Comparison of ENCODE assay signal across 26 cellular contexts in genomic region chr10:78524941-78525340, GRCh38.
DNase-seq lines count a peak whose midpoint lies in the region; ATAC-seq, FAIRE-seq and TF ChIP-seq lines count a peak whose summit lies in the region.
"Had no signal": no experiment of that assay in that cellular context is flagged by ENCODE, and none has a peak within 500 bp of the region (broad histone marks: within the 10 kb centered on the region; RNA-seq: fewer than 3 reads in every experiment).

No MANE protein-coding gene starts in this region.

- H3K9me3 ChIP-seq in K562 (replicated peaks; ENCODE audit: control insufficient read depth, insufficient read depth, low read depth, low read length) (no peaks in the 10 kb centered on the region), osteoblast (ENCODE audit: low read depth, low read length) (no peaks in the 10 kb centered on the region), trophoblast cell (ENCODE audit: insufficient read depth, low read depth, low read length) (no peaks in the 10 kb centered on the region)
- H3K9me3 ChIP-seq: left ventricle myocardium inferior, SJSA1, thoracic aorta had no signal

- H3K4me2 ChIP-seq in K562 (ENCODE audit: insufficient read depth, low read length), result no peak overlapping the region
- no peak overlapping the region for H3K4me2 ChIP-seq in osteoblast (ENCODE audit: insufficient read depth, low read length)
- no peak overlapping the region for H3K4me2 ChIP-seq in trophoblast cell (ENCODE audit: low read length)

- H3K4me1 ChIP-seq in K562 (replicated peaks in 1 of 2; ENCODE audit: control insufficient read depth in 2 of 2, insufficient read depth in 2 of 2, low read length in 2 of 2), result no peaks in the 10 kb centered on the region
- peaks cover 5% of the 10 kb centered on the region for H3K4me1 ChIP-seq in osteoblast (ENCODE audit: insufficient read depth, low read length)
- H3K4me1 ChIP-seq in trophoblast cell (ENCODE audit: control insufficient read depth in 1 of 2, insufficient read depth in 2 of 2, low read length in 2 of 2), result peaks cover 3 to 14% of the 10 kb centered on the region in 2 experiments
- H3K4me1 ChIP-seq: left ventricle myocardium inferior, SJSA1 had no signal

- ATAC-seq in K562, result no peak
- ATAC-seq in activated CD8-positive, alpha-beta T cell treated with anti-CD3 and anti-CD28 coated beads, Interleukin-2, amount 10 ng/mL, durations not matched to agents 7 days and 5 days, result no peak
- ATAC-seq: PC-3 had no signal

- H2BK12ac ChIP-seq in trophoblast cell (ENCODE audit: low read length), result no peak overlapping the region

- no TSS peak for BruUV-seq in K562 (replicated peaks; lab: Mats Ljungman, UMichigan)

- FAIRE-seq in K562 (lab: Jason Lieb, UNC), result no peak
- FAIRE-seq: endothelial cell of umbilical vein had no signal

- H3K27me3 Mint-ChIP-seq in activated CD8-positive, alpha-beta T cell treated with anti-CD3 and anti-CD28 coated beads, Interleukin-2, amount 10 ng/mL, durations not matched to agents 7 days and 5 days (ENCODE audit: low read depth), result peaks cover 5% of the 10 kb centered on the region
- H3K27me3 Mint-ChIP-seq: CD4-positive, alpha-beta T cell had no signal

- in situ Hi-C loops in K562 (cut with MboI), result no loop called here

- H3K36me3 ChIP-seq in K562 (ENCODE audit: control insufficient read depth, insufficient read depth, low read length) (no peaks in the 10 kb centered on the region), osteoblast (ENCODE audit: insufficient read depth, low read length) (no peaks in the 10 kb centered on the region), trophoblast cell (ENCODE audit: control insufficient read depth in 1 of 2, insufficient read depth in 2 of 2, low read length in 2 of 2) (no peaks in the 10 kb centered on the region)
- H3K36me3 ChIP-seq: cardiac muscle cell, left ventricle myocardium inferior, SJSA1, thoracic aorta had no signal

- H3K79me2 ChIP-seq in K562 (ENCODE audit: control insufficient read depth, insufficient read depth, low read length), result no peaks in the 10 kb centered on the region
- no peaks in the 10 kb centered on the region for H3K79me2 ChIP-seq in osteoblast (ENCODE audit: insufficient read depth, low read length)
- H3K79me2 ChIP-seq in trophoblast cell (ENCODE audit: control insufficient read depth, insufficient read depth, low read length, poor library complexity), result no peaks in the 10 kb centered on the region

- CTCF ChIA-PET in K562 (lab: Yijun Ruan, JAX; ENCODE audit: low intra/inter-chr PET ratio), result no interaction called here
- CTCF ChIA-PET in activated CD8-positive, alpha-beta T cell treated with anti-CD3 and anti-CD28 coated beads, Interleukin-2, amount 10 ng/mL, durations not matched to agents 7 days and 5 days (lab: Charles Lee), result no interaction called here

- no peak overlapping the region for H3K4me3 Mint-ChIP-seq in activated CD8-positive, alpha-beta T cell treated with anti-CD3 and anti-CD28 coated beads, Interleukin-2, amount 10 ng/mL, durations not matched to agents 7 days and 5 days
- H3K4me3 Mint-ChIP-seq: CD4-positive, alpha-beta T cell had no signal

- no peak for TF ChIP-seq RAD21 in K562 (CRISPR knock-in tag; conservative IDR thresholded peaks at IDR 0.05 in 1 of 2, IDR thresholded peaks at IDR 0.05 in 1 of 2)

- H2AFZ ChIP-seq in K562 (ENCODE audit: low read depth, low read length) (no peak overlapping the region), osteoblast (ENCODE audit: low read length) (no peak overlapping the region), trophoblast cell (ENCODE audit: insufficient read depth, low read length, poor library complexity) (no peak overlapping the region)

- no peak overlapping the region for H3K23ac ChIP-seq in trophoblast cell (ENCODE audit: low read length)

- no peak overlapping the region for H4K91ac ChIP-seq in trophoblast cell (ENCODE audit: low read depth, low read length)

- no peak overlapping the region for H2AK5ac ChIP-seq in trophoblast cell (ENCODE audit: low read length)

- no peak overlapping the region for H3K9ac ChIP-seq in K562 (ENCODE audit: insufficient read depth in 1 of 2, low read depth in 2 of 2, low read length in 2 of 2)
- H3K9ac ChIP-seq in trophoblast cell (ENCODE audit: low read length), result no peak overlapping the region

- no peaks in the 10 kb centered on the region for H3K9me3 Mint-ChIP-seq in activated CD8-positive, alpha-beta T cell treated with anti-CD3 and anti-CD28 coated beads, Interleukin-2, amount 10 ng/mL, durations not matched to agents 7 days and 5 days (ENCODE audit: insufficient read depth)
- H3K9me3 Mint-ChIP-seq: CD4-positive, alpha-beta T cell had no signal

- H3K27me3 ChIP-seq in K562 (ENCODE audit: control insufficient read depth in 2 of 2, insufficient read depth in 2 of 2, low read length in 2 of 2) (peaks cover 0 to 8% of the 10 kb centered on the region in 2 experiments; a peak in 3 of 5 replicates), osteoblast (ENCODE audit: insufficient read depth, low read length) (no peaks in the 10 kb centered on the region), trophoblast cell (ENCODE audit: insufficient read depth, low read length) (no peaks in the 10 kb centered on the region)
- H3K27me3 ChIP-seq: cardiac muscle cell, SJSA1 had no signal

- no peak for TF ChIP-seq CTCF in K562 (IDR thresholded peaks at IDR 0.05 in 2 of 3, conservative IDR thresholded peaks at IDR 0.05 in 1 of 3; ENCODE audit: insufficient read depth in 2 of 3, low read depth in 1 of 3, low read length in 3 of 3)
- TF ChIP-seq CTCF in osteoblast (IDR thresholded peaks at IDR 0.05; ENCODE audit: extremely low read depth, low read depth, low read length), result no peak

- intact Hi-C loops in K562 (cut with micrococcal nuclease), result no loop called here

- no peak overlapping the region for H3K14ac ChIP-seq in trophoblast cell (ENCODE audit: low read length)

- no peak overlapping the region for H3K18ac ChIP-seq in trophoblast cell (ENCODE audit: low read length)

- no peak overlapping the region for H3K27ac Mint-ChIP-seq in activated CD8-positive, alpha-beta T cell treated with anti-CD3 and anti-CD28 coated beads, Interleukin-2, amount 10 ng/mL, durations not matched to agents 7 days and 5 days
- H3K27ac Mint-ChIP-seq: CD4-positive, alpha-beta T cell; progenitor cell of endocrine pancreas had no signal

- H4K20me1 ChIP-seq in K562 (replicated peaks; ENCODE audit: control insufficient read depth, insufficient read depth, low read length), result no peaks in the 10 kb centered on the region
- H4K20me1 ChIP-seq in osteoblast (ENCODE audit: insufficient read depth, low read length), result no peaks in the 10 kb centered on the region

- TF ChIP-seq POLR2A in K562 (conservative IDR thresholded peaks at IDR 0.05), result no peak

- H2BK5ac ChIP-seq in trophoblast cell (ENCODE audit: low read depth, low read length, poor library complexity), result no peak overlapping the region

- POLR2A ChIA-PET in K562 (lab: Yijun Ruan, JAX), result interaction anchor here (0.6 to 1.1 kb wide), 3 partner anchors 11 to 264 kb away, joined by 3 to 5 read pairs (median 3); no protein-coding TSS in a partner anchor
- POLR2A ChIA-PET in activated CD8-positive, alpha-beta T cell treated with anti-CD3 and anti-CD28 coated beads, Interleukin-2, amount 10 ng/mL, durations not matched to agents 7 days and 5 days (lab: Charles Lee), result no interaction called here

- peaks cover 2% of the 10 kb centered on the region for H3K79me1 ChIP-seq in trophoblast cell (ENCODE audit: low read length)

- peak; percentile 79 for DNase-seq in DMS153 (lab: John Stamatoyannopoulos, UW)
- DNase-seq in NCI-H1105 treated with DMSO at 0.1 percent for 48 hours (lab: John Stamatoyannopoulos, UW), result peak; percentile 87
- peak; percentile 5 for DNase-seq in NCI-H446 treated with DMSO at 0.1 percent for 48 hours (lab: John Stamatoyannopoulos, UW)
- no peak for DNase-seq in K562 (ENCODE audit: extremely low read depth in 1 of 4, low spot score in 3 of 4)
- DNase-seq in osteoblast (ENCODE audit: insufficient read length, low spot score, missing footprints), result no peak
- no peak for DNase-seq in glomerular visceral epithelial cell (ENCODE audit: extremely low spot score)
- no peak for DNase-seq in activated CD8-positive, alpha-beta T cell treated with anti-CD3 and anti-CD28 coated beads, Interleukin-2, amount 10 ng/mL, durations not matched to agents 7 days and 5 days
- no peak for DNase-seq in trophoblast cell
- DNase-seq: activated CD4-positive, alpha-beta T cell treated with anti-CD3 and anti-CD28 coated beads, Interleukin-2, amount 50 U/mL, for 4 hours; activated T-cell treated with anti-CD3 and anti-CD28 coated beads for 4 hours; amygdala; CD4-positive, alpha-beta T cell; H7; left ventricle myocardium inferior; MV-4-11; NCI-H524 treated with DMSO at 0.1 percent for 48 hours; PC-3; stimulated activated naive CD4-positive, alpha-beta T cell; T-helper 2 cell had no signal

- H3K27ac ChIP-seq in K562 (ENCODE audit: extremely low read depth, low read depth, low read length) (no peak overlapping the region), osteoblast (ENCODE audit: low read depth, low read length) (no peak overlapping the region), trophoblast cell (ENCODE audit: low read depth, low read length) (no peak overlapping the region)
- H3K27ac ChIP-seq: cardiac muscle cell, left ventricle myocardium inferior, SJSA1, thoracic aorta, VCaP had no signal

- TF ChIP-seq EP300 in K562 (IDR thresholded peaks at IDR 0.05; ENCODE audit: low read length), result no peak

- H3K4ac ChIP-seq in trophoblast cell (ENCODE audit: low read depth, low read length), result no peak overlapping the region

- H2BK120ac ChIP-seq in trophoblast cell (ENCODE audit: insufficient read depth, low read length, poor library complexity), result no peak overlapping the region

- no peaks in the 10 kb centered on the region for H3K36me3 Mint-ChIP-seq in activated CD8-positive, alpha-beta T cell treated with anti-CD3 and anti-CD28 coated beads, Interleukin-2, amount 10 ng/mL, durations not matched to agents 7 days and 5 days (ENCODE audit: low read depth)

- no peak overlapping the region for H4K8ac ChIP-seq in trophoblast cell (ENCODE audit: low read depth, low read length)

- H3K4me3 ChIP-seq in K562 (no peak overlapping the region), osteoblast (ENCODE audit: insufficient read depth, low read length) (no peak overlapping the region), trophoblast cell (ENCODE audit: low read depth, low read length) (no peak overlapping the region)
- H3K4me3 ChIP-seq: cardiac muscle cell, left ventricle myocardium inferior, SJSA1, skin epidermis, thoracic aorta had no signal

- no peaks in the 10 kb centered on the region for H3K9me1 ChIP-seq in K562 (ENCODE audit: control insufficient read depth, insufficient read depth, low read length)

- H4K12ac ChIP-seq in trophoblast cell (ENCODE audit: low read depth, low read length), result no peak overlapping the region

- WGBS in K562 (ENCODE audit: insufficient coverage, low coverage, missing lambda C conversion rate), result 1% methylated on average over 4 of the region's 4 CpGs
- WGBS in trophoblast cell (ENCODE audit: extremely low coverage, insufficient coverage, insufficient read length), result no CpG with 5 or more reads among the region's 4 CpGs

- H3K4me1 Mint-ChIP-seq in activated CD8-positive, alpha-beta T cell treated with anti-CD3 and anti-CD28 coated beads, Interleukin-2, amount 10 ng/mL, durations not matched to agents 7 days and 5 days (ENCODE audit: low read depth), result peaks cover 9% of the 10 kb centered on the region

TF ChIP-seq in K562, 482 proteins besides CTCF, POLR2A, EP300 and RAD21 (continues in another document):
- no peak for TF ChIP-seq ZC3H11A (IDR thresholded peaks at IDR 0.05; ENCODE audit: low read depth, low read length)
- TF ChIP-seq NFIC (IDR thresholded peaks at IDR 0.05), result peak; percentile 63

Comparison
In these comparisons a context has a peak if more than half of its experiments do, and no peak if none do; other contexts are left out.
1. DNase-seq: peak in DMS153 (single experiment), NCI-H1105 treated with DMSO at 0.1 percent for 48 hours (single experiment) and NCI-H446 treated with DMSO at 0.1 percent for 48 hours (single experiment); none in K562 (0 of 4), osteoblast (single experiment), glomerular visceral epithelial cell (single experiment), activated CD8-positive, alpha-beta T cell treated with anti-CD3 and anti-CD28 coated beads, Interleukin-2, amount 10 ng/mL, durations not matched to agents 7 days and 5 days (single experiment) and trophoblast cell (0 of 2).